Comparison of ENCODE assay signal across 8 cellular contexts in the genomic region with DNA sequence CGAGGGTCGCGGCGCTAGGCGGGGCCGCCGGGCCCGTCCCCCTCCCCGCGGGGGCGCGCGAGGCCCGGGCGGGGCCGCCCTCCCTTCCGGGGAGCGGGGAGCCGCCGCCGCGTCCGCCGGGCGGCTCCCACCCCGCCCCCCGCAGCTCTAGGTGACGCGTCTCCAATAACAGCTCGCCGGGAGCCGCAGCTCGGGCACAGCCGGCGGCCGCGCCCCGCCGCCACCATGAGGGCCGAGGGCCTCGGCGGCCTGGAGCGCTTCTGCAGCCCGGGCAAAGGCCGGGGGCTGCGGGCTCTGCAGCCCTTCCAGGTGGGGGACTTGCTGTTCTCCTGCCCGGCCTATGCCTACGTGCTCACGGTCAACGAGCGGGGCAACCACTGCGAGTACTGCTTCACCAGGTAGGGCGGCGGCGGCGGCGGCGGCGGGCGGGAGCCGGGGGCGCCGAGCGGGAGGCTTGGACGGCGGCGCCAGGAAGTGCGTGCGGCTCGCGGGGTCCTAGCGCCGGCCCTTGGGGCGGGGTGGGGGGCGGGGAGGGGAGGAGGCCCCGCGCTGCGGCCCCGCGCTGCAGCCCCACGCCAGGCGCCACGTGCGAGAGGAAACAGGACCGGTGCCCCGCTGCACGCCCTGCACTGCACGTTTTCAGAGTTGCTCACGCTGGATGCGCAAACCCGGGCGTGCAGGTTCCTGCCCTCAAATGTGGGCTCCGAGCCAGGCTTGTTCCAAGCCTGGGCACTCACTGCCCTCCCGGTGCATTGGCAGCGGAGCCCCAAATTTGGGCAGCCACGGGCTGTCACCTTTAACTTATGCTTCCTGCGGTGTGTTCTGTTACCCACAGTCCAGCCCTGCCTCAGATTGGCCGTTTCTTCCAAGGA.
DNase-seq lines count a peak whose midpoint lies in the region; ATAC-seq and TF ChIP-seq lines count a peak whose summit lies in the region.

TSS of gene SMYD2 (plus strand) at position 130 of the 872 bp plus-strand sequence. CDS start at position 226, 96 bp downstream.

- H3K79me2 ChIP-seq in OCI-LY1 (ENCODE audit: insufficient read depth, low read length) = no peaks in the 10 kb centered on the region

- H3K4me1 ChIP-seq in OCI-LY1 (ENCODE audit: insufficient read depth, low read length, severe bottlenecking) (peaks cover 10% of the 10 kb centered on the region), muscle layer of colon (ENCODE audit: insufficient read depth, low read length) (peaks cover 7% of the 10 kb centered on the region)

- H3K9me2 ChIP-seq in OCI-LY1 (ENCODE audit: low read depth, low read length) = no peaks in the 10 kb centered on the region

- ATAC-seq in GM19397 (IDR thresholded peaks at IDR 0.05; ENCODE audit: unreplicated experiment) (peak; percentile 79), HG03565 (IDR thresholded peaks at IDR 0.05; ENCODE audit: unreplicated experiment) (peak; percentile 51)

- H3K9me3 ChIP-seq in OCI-LY1 (ENCODE audit: low read length) (no peaks in the 10 kb centered on the region), muscle layer of colon (ENCODE audit: low read length) (no peaks in the 10 kb centered on the region)

- H2AFZ ChIP-seq in OCI-LY1 (ENCODE audit: low read length) = peak within 1 kb of the TSS; percentile 76

- H3K27me3 ChIP-seq in OCI-LY1 (ENCODE audit: insufficient read depth, low read length) = no peaks in the 10 kb centered on the region
- no peaks in the 10 kb centered on the region for H3K27me3 ChIP-seq in muscle layer of colon (ENCODE audit: control insufficient read depth in 1 of 2, insufficient read depth in 2 of 2, low read length in 2 of 2)

- peak; percentile 13 for TF ChIP-seq POLR2A in erythroblast (IDR thresholded peaks at IDR 0.05; ENCODE audit: low read length)

- DNase-seq in COLO829 (ENCODE audit: low spot score) = peak; percentile 29
- DNase-seq in activated T-cell treated with anti-CD3 and anti-CD28 coated beads for 48 hours (ENCODE audit: low read depth) = peak; percentile 71
- DNase-seq in erythroblast (lab: John Stamatoyannopoulos, UW) = peak; percentile 72 to 74
- peak; percentile 30 for DNase-seq in stimulated activated CD8-positive, alpha-beta memory T cell treated with anti-CD3 and anti-CD28 coated beads, Interleukin-7, amount 100 ng/mL, for 24 hours (ENCODE audit: low read depth)

- no peak for TF ChIP-seq CTCF in OCI-LY1 (IDR thresholded peaks at IDR 0.05; ENCODE audit: low read length)

- H3K36me3 ChIP-seq in OCI-LY1 (ENCODE audit: insufficient read depth, low read length) = no peaks in the 10 kb centered on the region
- H3K36me3 ChIP-seq in muscle layer of colon (ENCODE audit: insufficient read depth, low read length) = no peaks in the 10 kb centered on the region

- peak within 1 kb of the TSS; percentile 100 for H3K4me2 ChIP-seq in OCI-LY1 (ENCODE audit: low read length)

- H3K9ac ChIP-seq in OCI-LY1 (ENCODE audit: low read length) (peak within 1 kb of the TSS; percentile 96), muscle layer of colon (ENCODE audit: low read length) (peak within 1 kb of the TSS; percentile 71)

- H3F3A ChIP-seq in OCI-LY1 (ENCODE audit: insufficient read depth, low read length) = no peaks in the 10 kb centered on the region

- H4K20me1 ChIP-seq in OCI-LY1 (ENCODE audit: insufficient read depth, low read length) = no peaks in the 10 kb centered on the region

- no peak within 1 kb of the TSS for H3K27ac ChIP-seq in OCI-LY1 (ENCODE audit: low read depth, low read length, poor library complexity, severe bottlenecking)
- H3K27ac ChIP-seq in muscle layer of colon (ENCODE audit: low read depth, low read length) = peak within 1 kb of the TSS; percentile 87

- peak within 1 kb of the TSS; percentile 95 for H3K4me3 ChIP-seq in OCI-LY1 (ENCODE audit: low read depth, low read length, poor library complexity, severe bottlenecking)
- peak within 1 kb of the TSS; percentile 93 to 96 for H3K4me3 ChIP-seq in muscle layer of colon (ENCODE audit: low read depth in 1 of 2, low read length in 2 of 2)
